9 cellular contexts compared by ENCODE assay signal in the genomic region with DNA sequence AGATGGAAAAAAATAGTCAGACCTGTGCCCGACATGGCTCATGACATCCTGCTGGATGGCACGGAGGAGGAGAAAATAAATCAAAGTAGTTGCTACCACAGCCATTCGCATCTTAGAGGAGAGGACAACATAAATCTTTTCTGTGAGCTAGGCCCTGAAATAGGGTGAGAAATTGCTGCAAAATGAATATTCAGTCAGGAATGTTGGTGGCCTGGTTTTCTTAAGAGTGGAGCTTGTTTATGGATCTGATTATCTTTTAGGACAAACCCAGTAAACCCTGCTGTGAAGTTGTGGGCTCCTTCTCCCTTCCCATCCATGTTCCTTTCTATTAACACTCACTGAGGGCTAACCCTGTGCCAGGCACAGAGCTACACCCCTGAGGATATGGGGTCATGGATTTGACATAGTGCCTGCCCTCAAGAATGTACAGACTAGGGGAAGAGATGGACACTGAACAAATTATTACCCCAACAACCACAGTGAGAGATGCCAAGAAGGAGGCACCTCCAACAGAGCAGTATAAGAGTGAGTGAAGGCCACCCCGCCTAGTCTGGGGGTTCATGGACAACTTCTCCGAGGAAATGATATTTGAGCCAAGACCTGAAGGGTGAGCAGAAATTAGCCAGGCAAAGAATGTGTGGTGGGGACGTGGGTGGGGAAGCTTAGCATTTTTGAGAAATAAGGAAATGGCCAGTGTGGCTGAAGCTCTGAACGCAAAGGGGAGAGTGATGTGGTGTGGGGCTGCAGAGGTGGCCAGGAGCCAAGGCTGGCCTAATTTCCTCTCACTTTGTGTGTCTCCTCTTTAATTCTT.
A peak's percentile ranks its signal among the peaks of the same experiment; 100 is the strongest.
DNase-seq lines count a peak whose midpoint lies in the region; ATAC-seq, FAIRE-seq and TF ChIP-seq lines count a peak whose summit lies in the region.
"Had no signal": no experiment of that assay in that cellular context is flagged by ENCODE, and none has a peak within 500 bp of the region (broad histone marks: within the 10 kb centered on the region; RNA-seq: fewer than 3 reads in every experiment).

No MANE protein-coding gene starts in this region.

- H2AFZ ChIP-seq in hepatocyte: no peak overlapping the region

- DNase-seq in GM04504 (ENCODE audit: low read depth) (peak; percentile 52), RWPE2 (ENCODE audit: low spot score) (no peak), hepatocyte (ENCODE audit: low spot score) (peak; percentile 43), RCC 7860 (ENCODE audit: low spot score) (no peak)
- DNase-seq in activated CD4-positive, CD25-positive, alpha-beta regulatory T cell treated with anti-CD3 and anti-CD28 coated beads, Interleukin-2, amount 50 U/mL, for 72 hours: no peak
- DNase-seq: GOT3 had no signal

- ATAC-seq in RWPE2 (ENCODE audit: low read depth): peak; percentile 15; the same call in 1 of the 3 replicates
- no peak for ATAC-seq in HG03139 (IDR thresholded peaks at IDR 0.05; ENCODE audit: unreplicated experiment)

- H3K27me3 ChIP-seq in RWPE2 (ENCODE audit: insufficient read depth, poor library complexity, severe bottlenecking): no peaks in the 10 kb centered on the region
- no peaks in the 10 kb centered on the region for H3K27me3 ChIP-seq in hepatocyte

- H3K79me2 ChIP-seq in hepatocyte: no peaks in the 10 kb centered on the region

- WGBS in hepatocyte (ENCODE audit: low lambda C conversion rate, missing lambda C conversion rate): 74% methylated on average over 7 of the region's 7 CpGs

- H3K9me3 ChIP-seq in RWPE2 (ENCODE audit: severe bottlenecking): no peaks in the 10 kb centered on the region
- no peaks in the 10 kb centered on the region for H3K9me3 ChIP-seq in hepatocyte (ENCODE audit: low read depth)

- H3K27ac ChIP-seq in RWPE2 (ENCODE audit: poor library complexity, severe bottlenecking) (no peak overlapping the region), hepatocyte (peak overlapping the region; percentile 88), skin epidermis (peak overlapping the region in 16 of 21 experiments; percentile 7 to 75 (median 42))

- H3K4me3 ChIP-seq in RWPE2 (ENCODE audit: severe bottlenecking): no peak overlapping the region
- no peak overlapping the region for H3K4me3 ChIP-seq in hepatocyte
- H3K4me3 ChIP-seq in skin epidermis: no peak overlapping the region

- TF ChIP-seq CTCF in RWPE2 (IDR thresholded peaks at IDR 0.05; ENCODE audit: poor library complexity, severe bottlenecking) (no peak), hepatocyte (IDR thresholded peaks at IDR 0.05; ENCODE audit: poor library complexity) (no peak)

- FAIRE-seq in RCC 7860 (lab: Jason Lieb, UNC): no peak
- FAIRE-seq: TTC549 had no signal

- H3K36me3 ChIP-seq in RWPE2 (ENCODE audit: low read depth) (no peaks in the 10 kb centered on the region), hepatocyte (replicated peaks; ENCODE audit: insufficient read depth, low read depth) (no peaks in the 10 kb centered on the region)

- no peaks in the 10 kb centered on the region for H4K20me1 ChIP-seq in hepatocyte (ENCODE audit: insufficient read depth, poor library complexity, severe bottlenecking)

- H3K9me2 ChIP-seq in hepatocyte (replicated peaks; ENCODE audit: insufficient read depth): no peaks in the 10 kb centered on the region

- no peak overlapping the region for H3K4me2 ChIP-seq in hepatocyte

- H3K4me1 ChIP-seq in RWPE2 (ENCODE audit: insufficient read depth, poor library complexity, severe bottlenecking) (peaks cover 9% of the 10 kb centered on the region), hepatocyte (ENCODE audit: insufficient read depth) (peaks cover 6% of the 10 kb centered on the region)

Comparison
In these comparisons a context has a peak if more than half of its experiments do, and no peak if none do; other contexts are left out.
1. DNase-seq: peak in GM04504 (single experiment) and hepatocyte (single experiment); none in RWPE2 (single experiment), activated CD4-positive, CD25-positive, alpha-beta regulatory T cell treated with anti-CD3 and anti-CD28 coated beads, Interleukin-2, amount 50 U/mL, for 72 hours (single experiment) and RCC 7860 (single experiment).